In genomic region chr4:147480891-147481576, GRCh38 we compare ENCODE assay signal across 1 cellular context.
A peak's percentile ranks its signal among the peaks of the same experiment; 100 is the strongest.
TF ChIP-seq lines count a peak whose summit lies in the region.

Gene EDNRA (plus strand): TSS chr4:147481097. CDS start chr4:147485682, 4,585 bp downstream.

TF ChIP-seq in H1, 55 proteins besides CTCF, POLR2A, EP300 and RAD21 (continued from another document):
- TF ChIP-seq EGR1 (IDR thresholded peaks at IDR 0.05; ENCODE audit: borderline replicate concordance, low read depth, low read length) (no peak), PHF8 (conservative IDR thresholded peaks at IDR 0.05; ENCODE audit: low read depth, low read length) (peak; percentile 30; the same call in 1 of the 2 replicates), ASH2L (IDR thresholded peaks at IDR 0.05; ENCODE audit: low read length) (no peak), HDAC2 (IDR thresholded peaks at IDR 0.05; ENCODE audit: borderline replicate concordance in 1 of 2, low read depth in 2 of 2, low read length in 2 of 2) (no peak), CHD1 (IDR thresholded peaks at IDR 0.05; ENCODE audit: low read depth, low read length) (no peak), CBX8 (IDR thresholded peaks at IDR 0.05; ENCODE audit: borderline replicate concordance, low read depth, low read length) (no peak), KDM4A (IDR thresholded peaks at IDR 0.05; ENCODE audit: low read depth, low read length, severe bottlenecking) (peak; percentile 96), EZH2 (IDR thresholded peaks at IDR 0.05; ENCODE audit: low read depth, low read length, severe bottlenecking) (peak; percentile 54), NANOG (IDR thresholded peaks at IDR 0.05; ENCODE audit: insufficient read depth, low read depth, low read length, poor library complexity, severe bottlenecking) (no peak), FOSL1 (IDR thresholded peaks at IDR 0.05; ENCODE audit: insufficient read depth, low read depth, low read length) (no peak)
